ENCODE assay signal across 15 cellular contexts in genomic region chr4:118751634-118752293, GRCh38.
DNase-seq lines count a peak whose midpoint lies in the region; ATAC-seq and TF ChIP-seq lines count a peak whose summit lies in the region.
"Had no signal": no experiment of that assay in that cellular context is flagged by ENCODE, and none has a peak within 500 bp of the region (broad histone marks: within the 10 kb centered on the region; RNA-seq: fewer than 3 reads in every experiment).

No MANE protein-coding gene starts in this region.

- no peaks in the 10 kb centered on the region for H3K9me3 ChIP-seq in muscle layer of colon (ENCODE audit: low read length)
- no peaks in the 10 kb centered on the region for H3K9me3 ChIP-seq in uterus
- H3K9me3 ChIP-seq: pancreas had no signal

- ATAC-seq in GM18909 (IDR thresholded peaks at IDR 0.05; ENCODE audit: poor library complexity, unreplicated experiment) (no peak), HG03378 (IDR thresholded peaks at IDR 0.05; ENCODE audit: unreplicated experiment) (no peak)
- no peak for ATAC-seq in naive thymus-derived CD8-positive, alpha-beta T cell
- ATAC-seq: WTC11 had no signal

- DNase-seq in M059J (ENCODE audit: low read depth) (peak; percentile 64), endothelial cell (ENCODE audit: low spot score) (no peak), uterus (no peak)
- no peak for DNase-seq in naive thymus-derived CD8-positive, alpha-beta T cell
- DNase-seq: CD4-positive, alpha-beta T cell; NCI-H1436; OCI-M1; pancreas; stimulated activated CD8-positive, alpha-beta memory T cell treated with anti-CD3 and anti-CD28 coated beads, Interleukin-4, amount 100 ng/mL, for 48 hours had no signal

- intact Hi-C loops in uterus (cut with DNase I; ENCODE audit: low total_unique reads): no loop called here

- H3K27ac ChIP-seq in muscle layer of colon (ENCODE audit: low read depth, low read length) (peak overlapping the region; percentile 7), uterus (peak overlapping the region; percentile 79 to 97)
- H3K27ac ChIP-seq: pancreas had no signal

- H3K27me3 ChIP-seq in muscle layer of colon (ENCODE audit: control insufficient read depth in 1 of 2, insufficient read depth in 2 of 2, low read length in 2 of 2): no peaks in the 10 kb centered on the region
- no peaks in the 10 kb centered on the region for H3K27me3 ChIP-seq in uterus
- H3K27me3 ChIP-seq: pancreas had no signal

- H3K36me3 ChIP-seq in muscle layer of colon (ENCODE audit: insufficient read depth, low read length) (peaks cover 13% of the 10 kb centered on the region), uterus (no peaks in the 10 kb centered on the region)

- H3K4me3 Mint-ChIP-seq in endothelial cell (ENCODE audit: unreplicated experiment): peak overlapping the region; percentile 80
- no peak overlapping the region for H3K4me3 Mint-ChIP-seq in naive thymus-derived CD8-positive, alpha-beta T cell
- H3K4me3 Mint-ChIP-seq: CD4-positive, alpha-beta T cell; central memory CD8-positive, alpha-beta T cell; memory B cell; WTC11 had no signal

- no peaks in the 10 kb centered on the region for H3K9me3 Mint-ChIP-seq in endothelial cell (ENCODE audit: unreplicated experiment)
- H3K9me3 Mint-ChIP-seq in naive thymus-derived CD8-positive, alpha-beta T cell: no peaks in the 10 kb centered on the region
- H3K9me3 Mint-ChIP-seq: CD4-positive, alpha-beta T cell; central memory CD8-positive, alpha-beta T cell; memory B cell; WTC11 had no signal

- no peak overlapping the region for H3K9ac ChIP-seq in muscle layer of colon (ENCODE audit: low read length)

- no peak overlapping the region for H3K27ac Mint-ChIP-seq in endothelial cell (ENCODE audit: unreplicated experiment)
- H3K27ac Mint-ChIP-seq in naive thymus-derived CD8-positive, alpha-beta T cell: no peak overlapping the region
- H3K27ac Mint-ChIP-seq: CD4-positive, alpha-beta T cell; memory B cell; WTC11 had no signal

- POLR2A ChIA-PET in naive thymus-derived CD8-positive, alpha-beta T cell (lab: Charles Lee): no interaction called here

- no peak for TF ChIP-seq POLR2A in uterus (IDR thresholded peaks at IDR 0.05)

- H3K36me3 Mint-ChIP-seq in endothelial cell (ENCODE audit: low read depth, unreplicated experiment): peaks cover 23% of the 10 kb centered on the region
- H3K36me3 Mint-ChIP-seq in naive thymus-derived CD8-positive, alpha-beta T cell: peaks cover 13 to 38% (median 23%) of the 10 kb centered on the region in 3 donors

- TF ChIP-seq CTCF in endothelial cell (IDR thresholded peaks at IDR 0.05; ENCODE audit: unreplicated experiment) (no peak), uterus (IDR thresholded peaks at IDR 0.05) (no peak)

- H3K27me3 Mint-ChIP-seq in endothelial cell (ENCODE audit: unreplicated experiment): peaks cover 2% of the 10 kb centered on the region
- H3K27me3 Mint-ChIP-seq in naive thymus-derived CD8-positive, alpha-beta T cell: no peaks in the 10 kb centered on the region
- H3K27me3 Mint-ChIP-seq: CD4-positive, alpha-beta T cell; central memory CD8-positive, alpha-beta T cell; memory B cell had no signal

- H3K4me1 ChIP-seq in muscle layer of colon (ENCODE audit: insufficient read depth, low read length) (peaks cover 63% of the 10 kb centered on the region), uterus (peaks cover 11 to 15% of the 10 kb centered on the region in 2 donors)

- H3K4me3 ChIP-seq in muscle layer of colon (ENCODE audit: low read depth in 1 of 2, low read length in 2 of 2) (no peak overlapping the region), uterus (no peak overlapping the region)
- H3K4me3 ChIP-seq: pancreas had no signal

- peaks cover 2% of the 10 kb centered on the region for H3K4me1 Mint-ChIP-seq in endothelial cell (ENCODE audit: unreplicated experiment)
- no peaks in the 10 kb centered on the region for H3K4me1 Mint-ChIP-seq in naive thymus-derived CD8-positive, alpha-beta T cell
- H3K4me1 Mint-ChIP-seq: central memory CD8-positive, alpha-beta T cell had no signal
